ENCODE assay signal across 8 cellular contexts in genomic region chr3:124761250-124761796, GRCh38. TPM values are rescaled to one million over a fixed set of nuclear protein-coding genes. Genes with fewer than 3 reads are reported as not detected.
DNase-seq lines count a peak whose midpoint lies in the region; ATAC-seq and TF ChIP-seq lines count a peak whose summit lies in the region.

No MANE protein-coding gene starts in this region.

- ATAC-seq in Right ventricle myocardium inferior, result peak; percentile 88
- ATAC-seq in upper lobe of right lung, result peak; percentile 95

- H3K9me2 ChIP-seq in SU-DHL-6 (replicated peaks; ENCODE audit: insufficient read depth, low read length), result no peaks in the 10 kb centered on the region

- H2AFZ ChIP-seq in SU-DHL-6 (ENCODE audit: low read depth, low read length, severe bottlenecking), result peak overlapping the region; percentile 64

- H3K4me3 ChIP-seq in SU-DHL-6 (ENCODE audit: insufficient read depth, low read length, poor library complexity, severe bottlenecking) (no peak overlapping the region), upper lobe of right lung (no peak overlapping the region)

- peak overlapping the region; percentile 66 for H3K4me3 Mint-ChIP-seq in activated naive CD8-positive, alpha-beta T cell
- H3K4me3 Mint-ChIP-seq in progenitor cell of endocrine pancreas (ENCODE audit: low read depth), result no peak overlapping the region

- no peak overlapping the region for H3K27ac Mint-ChIP-seq in activated naive CD8-positive, alpha-beta T cell
- no peak overlapping the region for H3K27ac Mint-ChIP-seq in progenitor cell of endocrine pancreas

- H3K36me3 Mint-ChIP-seq in activated naive CD8-positive, alpha-beta T cell, result no peaks in the 10 kb centered on the region
- peaks cover 5% of the 10 kb centered on the region for H3K36me3 Mint-ChIP-seq in progenitor cell of endocrine pancreas (ENCODE audit: insufficient read depth)

- peaks cover 7% of the 10 kb centered on the region for H3K4me1 Mint-ChIP-seq in activated naive CD8-positive, alpha-beta T cell (ENCODE audit: low read depth)
- H3K4me1 Mint-ChIP-seq in progenitor cell of endocrine pancreas (ENCODE audit: low read depth), result peaks cover 10% of the 10 kb centered on the region

- no peaks in the 10 kb centered on the region for H3K79me2 ChIP-seq in SU-DHL-6 (ENCODE audit: insufficient read depth, low read length)

- H3K27me3 ChIP-seq in SU-DHL-6 (ENCODE audit: low read length) (no peaks in the 10 kb centered on the region), upper lobe of right lung (no peaks in the 10 kb centered on the region)

- H3F3A ChIP-seq in SU-DHL-6 (ENCODE audit: insufficient read depth), result no peaks in the 10 kb centered on the region

- H3K27ac ChIP-seq in SU-DHL-6 (ENCODE audit: low read depth, low read length), result no peak overlapping the region
- H3K27ac ChIP-seq in upper lobe of right lung, result no peak overlapping the region

- peak; percentile 79 for TF ChIP-seq CTCF in SU-DHL-6 (IDR thresholded peaks at IDR 0.05; ENCODE audit: insufficient read depth, low read length, poor library complexity, severe bottlenecking)
- TF ChIP-seq CTCF in progenitor cell of endocrine pancreas (IDR thresholded peaks at IDR 0.05; ENCODE audit: unreplicated experiment), result peak; percentile 97
- TF ChIP-seq CTCF in upper lobe of right lung (IDR thresholded peaks at IDR 0.05), result peak; percentile 95

- no peaks in the 10 kb centered on the region for H3K27me3 Mint-ChIP-seq in activated naive CD8-positive, alpha-beta T cell
- peaks cover 29% of the 10 kb centered on the region for H3K27me3 Mint-ChIP-seq in progenitor cell of endocrine pancreas

- intact Hi-C loops in Right ventricle myocardium inferior (cut with DNase I), result loop anchor here (1.0 to 5.0 kb wide), 3 partner anchors 41 to 406 kb away; no protein-coding TSS in a partner anchor
- intact Hi-C loops in upper lobe of right lung (cut with DNase I), result loop anchor here (5.0 kb wide), 1 partner anchor 141 kb away; no protein-coding TSS in a partner anchor

- H3K9ac ChIP-seq in SU-DHL-6 (ENCODE audit: low read length), result 0 out of 2 replicates have a peak overlapping the region, but pooled peaks have one; percentile 11

- H3K36me3 ChIP-seq in SU-DHL-6 (ENCODE audit: low read length) (no peaks in the 10 kb centered on the region), upper lobe of right lung (peaks cover 34% of the 10 kb centered on the region)

- DNase-seq in SIG-M5 treated with dmso at 0.1 percent for 504 hours (lab: John Stamatoyannopoulos, UW; ENCODE audit: unreplicated experiment) (peak; percentile 82), SIG-M5 (lab: John Stamatoyannopoulos, UW) (no peak), NCI-H1092 (lab: John Stamatoyannopoulos, UW) (peak; percentile 61), Right ventricle myocardium inferior (ENCODE audit: missing footprints) (peak; percentile 92), progenitor cell of endocrine pancreas (ENCODE audit: low spot score, unreplicated experiment) (peak; percentile 60), upper lobe of right lung (peak; percentile 88)

- no peaks in the 10 kb centered on the region for H4K20me1 ChIP-seq in SU-DHL-6 (ENCODE audit: low read depth, low read length)

- H3K4me2 ChIP-seq in SU-DHL-6 (ENCODE audit: low read depth, low read length, poor library complexity, severe bottlenecking), result peak overlapping the region; percentile 45

- H3K9me3 ChIP-seq in SU-DHL-6 (ENCODE audit: insufficient read depth, low read length) (no peaks in the 10 kb centered on the region), upper lobe of right lung (no peaks in the 10 kb centered on the region)

- H3K9me3 Mint-ChIP-seq in activated naive CD8-positive, alpha-beta T cell (ENCODE audit: low read depth), result no peaks in the 10 kb centered on the region
- H3K9me3 Mint-ChIP-seq in progenitor cell of endocrine pancreas (ENCODE audit: low read depth), result no peaks in the 10 kb centered on the region

- peaks cover 3% of the 10 kb centered on the region for H3K4me1 ChIP-seq in upper lobe of right lung

RNA-seq across cellular contexts. Expression of gene UMPS, which starts 31.1 kb away (rescaled TPM):
- total RNA-seq in Right ventricle myocardium inferior, result 9.4 TPM
- total RNA-seq in progenitor cell of endocrine pancreas, result 49.0 and 50.3 TPM in 2 replicates
- total RNA-seq in upper lobe of right lung, result 22.2 TPM
